In genomic region chr2:219293736-219294201, GRCh38 we compare ENCODE assay signal across 12 cellular contexts. TPM values are rescaled to one million over a fixed set of nuclear protein-coding genes. Genes with fewer than 3 reads are reported as not detected.
DNase-seq lines count a peak whose midpoint lies in the region; TF ChIP-seq lines count a peak whose summit lies in the region.
"Had no signal": no experiment of that assay in that cellular context is flagged by ENCODE, and none has a peak within 500 bp of the region (broad histone marks: within the 10 kb centered on the region; RNA-seq: fewer than 3 reads in every experiment).

No MANE protein-coding gene starts in this region.

- DNase-seq in CD8-positive, alpha-beta memory T cell: no peak
- DNase-seq in dorsolateral prefrontal cortex (peak in 3 of 10 donors; percentile 8 to 43 (median 38)), posterior vena cava (ENCODE audit: low spot score) (peak; percentile 71), SK-N-SH (no peak), cortex of kidney (lab: John Stamatoyannopoulos, UW) (no peak), kidney glomerular epithelial cell (lab: John Stamatoyannopoulos, UW) (no peak)
- DNase-seq in stimulated activated CD4-positive, alpha-beta T cell treated with anti-CD3 and anti-CD28 coated beads, Interleukin-1b, Interleukin-23, amount 100 ng/mL, for 48 hours: no peak
- DNase-seq: brain microvascular endothelial cell, KBM-7 had no signal

- H4K20me1 ChIP-seq in Loucy (ENCODE audit: insufficient read depth, low read length, poor library complexity, severe bottlenecking) (no peaks in the 10 kb centered on the region), SK-N-SH (ENCODE audit: insufficient read depth) (no peaks in the 10 kb centered on the region)

- no peaks in the 10 kb centered on the region for H3K36me3 ChIP-seq in CD8-positive, alpha-beta memory T cell (ENCODE audit: insufficient read depth, low read length)
- H3K36me3 ChIP-seq in Loucy (ENCODE audit: insufficient read depth, low read length) (no peaks in the 10 kb centered on the region), SK-N-SH (replicated peaks in 1 of 2; ENCODE audit: control insufficient read depth in 1 of 2, insufficient read depth in 2 of 2, low read length in 1 of 2) (no peaks in the 10 kb centered on the region)
- H3K36me3 ChIP-seq: brain microvascular endothelial cell had no signal

- peaks cover under 1 to 1% of the 10 kb centered on the region in 2 donors for H3K27me3 Mint-ChIP-seq in CD8-positive, alpha-beta memory T cell

- no peak overlapping the region for H2AFZ ChIP-seq in Loucy (ENCODE audit: low read length)
- H2AFZ ChIP-seq in SK-N-SH (ENCODE audit: low read depth): no peak overlapping the region

- peak overlapping the region in 6 of 7 donors; percentile 16 to 79 (median 58) for H3K4me3 Mint-ChIP-seq in CD8-positive, alpha-beta memory T cell

- no peaks in the 10 kb centered on the region for H3K36me3 Mint-ChIP-seq in CD8-positive, alpha-beta memory T cell

- H3F3A ChIP-seq in Loucy (ENCODE audit: low read depth) (no peaks in the 10 kb centered on the region), SK-N-SH (replicated peaks; ENCODE audit: insufficient read depth) (peaks cover 12% of the 10 kb centered on the region)

- no peaks in the 10 kb centered on the region for H3K27me3 ChIP-seq in CD8-positive, alpha-beta memory T cell (ENCODE audit: insufficient read depth, low read length, poor library complexity, severe bottlenecking)
- H3K27me3 ChIP-seq in Loucy (ENCODE audit: insufficient read depth, low read length, poor library complexity, severe bottlenecking) (no peaks in the 10 kb centered on the region), dorsolateral prefrontal cortex (no peaks in the 10 kb centered on the region), SK-N-SH (ENCODE audit: insufficient read depth) (no peaks in the 10 kb centered on the region)
- H3K27me3 ChIP-seq: brain microvascular endothelial cell had no signal

- TF ChIP-seq EP300 in SK-N-SH (IDR thresholded peaks at IDR 0.05; ENCODE audit: borderline replicate concordance in 1 of 2, low read depth in 1 of 2, low read length in 1 of 2): no peak

- POLR2A ChIA-PET in CD8-positive, alpha-beta memory T cell (lab: Charles Lee): interaction anchor here (0.6 to 2.3 kb wide), 4 partner anchors 9 to 117 kb away, joined by 4 to 24 read pairs (median 8); partner anchors contain the start of genes CNPPD1 and DNAJB2
- POLR2A ChIA-PET in SK-N-SH (lab: Yijun Ruan, JAX): interaction anchor here (1.7 kb wide), 1 partner anchor 14 kb away, joined by 6 read pairs; the partner anchor contains the start of gene DNAJB2

- WGBS in SK-N-SH (ENCODE audit: low lambda C conversion rate): 89% methylated on average over 5 of the region's 5 CpGs

- TF ChIP-seq CTCF in Loucy (conservative IDR thresholded peaks at IDR 0.05; ENCODE audit: low read length) (no peak), dorsolateral prefrontal cortex (IDR thresholded peaks at IDR 0.05 in 54 of 56, conservative IDR thresholded peaks at IDR 0.05 in 2 of 56; ENCODE audit: low read depth in 1 of 56, partially characterized antibody in 56 of 56) (no peak), SK-N-SH (IDR thresholded peaks at IDR 0.05) (no peak)

- intact Hi-C loops in dorsolateral prefrontal cortex (cut with DNase I): loop anchor here (1.0 to 5.0 kb wide), 4 partner anchors 15 to 66 kb away; partner anchors contain the start of genes ANKZF1 (in 1 of the 2), ATG9A (in 1 of the 2), DNAJB2 (in 1 of the 2) and TUBA4A (in 1 of the 2)
- intact Hi-C loops in posterior vena cava (cut with DNase I): loop anchor here in 1 of 2 donors (2.0 kb wide), 1 partner anchor 15 kb away; the partner anchor contains the start of gene DNAJB2

- H3K4me2 ChIP-seq in Loucy (ENCODE audit: low read depth, low read length, poor library complexity, severe bottlenecking): peak overlapping the region; percentile 66
- H3K4me2 ChIP-seq in SK-N-SH: no peak overlapping the region

- no peak overlapping the region for H3K4me3 ChIP-seq in CD8-positive, alpha-beta memory T cell (ENCODE audit: low read length)
- H3K4me3 ChIP-seq in Loucy (ENCODE audit: low read length, poor library complexity, severe bottlenecking): peak overlapping the region; percentile 81
- H3K4me3 ChIP-seq in dorsolateral prefrontal cortex: peak overlapping the region in 19 of 59 donors; percentile 45 to 74 (median 63)
- no peak overlapping the region for H3K4me3 ChIP-seq in SK-N-SH (ENCODE audit: low read depth in 2 of 2, low read length in 1 of 2)

- peak overlapping the region; percentile 72 for H3K9ac ChIP-seq in Loucy (ENCODE audit: low read depth, low read length, poor library complexity, severe bottlenecking)
- no peak overlapping the region for H3K9ac ChIP-seq in SK-N-SH

- H3K4me1 ChIP-seq in CD8-positive, alpha-beta memory T cell (ENCODE audit: insufficient read depth, low read length): peaks cover 18% of the 10 kb centered on the region
- peaks cover 10% of the 10 kb centered on the region for H3K4me1 ChIP-seq in Loucy (ENCODE audit: insufficient read depth, low read length, poor library complexity, severe bottlenecking)
- H3K4me1 ChIP-seq in SK-N-SH (ENCODE audit: control insufficient read depth in 1 of 2, insufficient read depth in 2 of 2, low read depth in 1 of 2, low read length in 1 of 2): peaks cover 8% of the 10 kb centered on the region in 2 experiments; a peak in 1 of 4 replicates

- no peak overlapping the region for H3K27ac ChIP-seq in CD8-positive, alpha-beta memory T cell (ENCODE audit: low read depth, low read length)
- H3K27ac ChIP-seq in dorsolateral prefrontal cortex (peak overlapping the region in 56 of 59 donors; percentile 26 to 100 (median 91)), SK-N-SH (ENCODE audit: low read depth in 2 of 2, low read length in 1 of 2) (no peak overlapping the region)
- H3K27ac ChIP-seq: brain microvascular endothelial cell had no signal

- no peaks in the 10 kb centered on the region for H3K9me3 Mint-ChIP-seq in CD8-positive, alpha-beta memory T cell

- peaks cover 10 to 18% (median 16%) of the 10 kb centered on the region in 3 donors for H3K4me1 Mint-ChIP-seq in CD8-positive, alpha-beta memory T cell

- H3K79me2 ChIP-seq in Loucy (ENCODE audit: insufficient read depth, low read length) (no peaks in the 10 kb centered on the region), SK-N-SH (ENCODE audit: insufficient read depth) (no peaks in the 10 kb centered on the region)

- H3K9me2 ChIP-seq in Loucy (replicated peaks; ENCODE audit: low read depth, low read length) (no peaks in the 10 kb centered on the region), SK-N-SH (no peaks in the 10 kb centered on the region)

- peak overlapping the region in 6 of 8 donors; percentile 67 to 93 (median 86) for H3K27ac Mint-ChIP-seq in CD8-positive, alpha-beta memory T cell

- H3K9me3 ChIP-seq in CD8-positive, alpha-beta memory T cell (ENCODE audit: low read length): no peaks in the 10 kb centered on the region
- no peaks in the 10 kb centered on the region for H3K9me3 ChIP-seq in Loucy (ENCODE audit: insufficient read depth, low read depth, low read length)
- H3K9me3 ChIP-seq in SK-N-SH: no peaks in the 10 kb centered on the region

- CTCF ChIA-PET in CD8-positive, alpha-beta memory T cell (lab: Charles Lee): interaction anchor here (0.9 to 7.4 kb wide), 15 partner anchors 14 to 236 kb away, joined by 3 to 258 read pairs (median 17); partner anchors contain the start of genes ABCB6, ANKZF1, ATG9A and CNPPD1
- CTCF ChIA-PET in SK-N-SH (lab: Yijun Ruan, JAX): interaction anchor here (0.6 to 9.0 kb wide), 21 partner anchors 11 to 606 kb away, joined by 3 to 312 read pairs (median 11); partner anchors contain the start of genes ANKZF1, ATG9A, CNPPD1 and DNAJB2

- TF ChIP-seq RAD21 in SK-N-SH (IDR thresholded peaks at IDR 0.05; ENCODE audit: low read length): no peak

TF ChIP-seq in SK-N-SH, 30 proteins besides CTCF, POLR2A, EP300 and RAD21 (continues in another document):
- TF ChIP-seq FOSL2 (IDR thresholded peaks at IDR 0.05; ENCODE audit: borderline replicate concordance, low read depth) (no peak), ELF1 (IDR thresholded peaks at IDR 0.05) (no peak), GABPA (IDR thresholded peaks at IDR 0.05; ENCODE audit: low read depth) (no peak), SMC3 (IDR thresholded peaks at IDR 0.05; ENCODE audit: low read depth, low read length) (no peak)

RNA-seq across cellular contexts. Expression of gene DNAJB2, which starts 14.6 kb away (rescaled TPM):
- total RNA-seq in CD8-positive, alpha-beta memory T cell: 10 to 100 TPM; 48.5 to 56.4 TPM
- 5.9 TPM for polyA plus RNA-seq in CD8-positive, alpha-beta memory T cell
- total RNA-seq in dorsolateral prefrontal cortex (100 to 1,000 TPM; 197 to 638 (median 283) TPM), posterior vena cava (10 to 100 TPM; 42.0 to 45.7 TPM)
- 37.2 and 39.9 TPM in 2 replicates for polyA plus RNA-seq in SK-N-SH (2012; rRNA removed)
- 20.7 and 26.2 TPM in 2 replicates for polyA plus RNA-seq in SK-N-SH (2012; cell fraction: cytosol; rRNA removed)
- polyA plus RNA-seq in SK-N-SH (2012; cell fraction: nucleus; rRNA removed): 78.9 and 81.0 TPM in 2 replicates

RNA-seq across cellular contexts. Expression of gene PTPRN, which starts 15.4 kb away (rescaled TPM):
- total RNA-seq in CD8-positive, alpha-beta memory T cell: under 1 TPM in 1 of 2 experiments, not detected in 1; 0.11 TPM
- polyA plus RNA-seq in CD8-positive, alpha-beta memory T cell: not detected
- 100 to 1,000 TPM in 119 of 120 experiments, 10 to 100 TPM in 1; 85.5 to 353 (median 259) TPM for total RNA-seq in dorsolateral prefrontal cortex
- total RNA-seq in posterior vena cava: not detected
- polyA plus RNA-seq in SK-N-SH (2012; rRNA removed): 7.4 and 9.5 TPM in 2 replicates
- polyA plus RNA-seq in SK-N-SH (2012; cell fraction: cytosol; rRNA removed): 3.9 and 6.3 TPM in 2 replicates
- 12.9 and 14.4 TPM in 2 replicates for polyA plus RNA-seq in SK-N-SH (2012; cell fraction: nucleus; rRNA removed)
- total RNA-seq: T-helper 2 cell treated with Interferon-gamma antibody and Interleukin-4, amounts not matched to agents 100 ng/mL and 5 ng/mL, for 36 hours had no signal

RNA-seq across cellular contexts. Expression of gene RESP18, which starts 38.8 kb away (rescaled TPM):
- not detected for total RNA-seq in CD8-positive, alpha-beta memory T cell
- not detected for polyA plus RNA-seq in CD8-positive, alpha-beta memory T cell
- total RNA-seq in dorsolateral prefrontal cortex: 1 to 10 TPM in 88 of 120 experiments, under 1 TPM in 12, not detected in 20; 0.72 to 5.7 (median 1.9) TPM
- not detected for total RNA-seq in posterior vena cava
- polyA plus RNA-seq in SK-N-SH (2012; rRNA removed): not detected in 2 replicates
- not detected in 2 replicates for polyA plus RNA-seq in SK-N-SH (2012; cell fraction: cytosol; rRNA removed)
- polyA plus RNA-seq in SK-N-SH (2012; cell fraction: nucleus; rRNA removed): not detected in 2 replicates
- total RNA-seq: Daoy; T-helper 2 cell treated with Interferon-gamma antibody and Interleukin-4, amounts not matched to agents 100 ng/mL and 5 ng/mL, for 36 hours had no signal

RNA-seq across cellular contexts. Expression of gene TUBA4A, which starts 40.1 kb away (rescaled TPM):
- total RNA-seq in CD8-positive, alpha-beta memory T cell: 100 to 1,000 TPM; 175 to 178 TPM
- 234 TPM for polyA plus RNA-seq in CD8-positive, alpha-beta memory T cell
- total RNA-seq in dorsolateral prefrontal cortex: 100 to 1,000 TPM in 118 of 120 experiments, 10 to 100 TPM in 2; 85.5 to 377 (median 243) TPM
- total RNA-seq in posterior vena cava: 10 to 100 TPM; 25.6 to 25.9 TPM
- polyA plus RNA-seq in SK-N-SH (2012; rRNA removed): 4.8 and 6.2 TPM in 2 replicates
- 1.9 and 3.1 TPM in 2 replicates for polyA plus RNA-seq in SK-N-SH (2012; cell fraction: cytosol; rRNA removed)
- 11.1 and 21.1 TPM in 2 replicates for polyA plus RNA-seq in SK-N-SH (2012; cell fraction: nucleus; rRNA removed)

RNA-seq across cellular contexts. Expression of gene TUBA4B, which starts 40.7 kb away (rescaled TPM):
- total RNA-seq in CD8-positive, alpha-beta memory T cell: not detected
- not detected for polyA plus RNA-seq in CD8-positive, alpha-beta memory T cell
- total RNA-seq in dorsolateral prefrontal cortex: under 1 TPM in 7 of 120 experiments, not detected in 113; 0.36 to 0.56 (median 0.42) TPM
- not detected for total RNA-seq in posterior vena cava
- polyA plus RNA-seq in SK-N-SH (2012; rRNA removed): 0.03 TPM in 1 of 2 replicates, not detected in the other
- polyA plus RNA-seq in SK-N-SH (2012; cell fraction: cytosol; rRNA removed): not detected in 2 replicates
- polyA plus RNA-seq in SK-N-SH (2012; cell fraction: nucleus; rRNA removed): not detected in 2 replicates
- total RNA-seq: Daoy; T-helper 2 cell treated with Interferon-gamma antibody and Interleukin-4, amounts not matched to agents 100 ng/mL and 5 ng/mL, for 36 hours had no signal

Comparison
In these comparisons a context has a peak if more than half of its experiments do, and no peak if none do; other contexts are left out.
1. H3K27ac ChIP-seq: peak in dorsolateral prefrontal cortex (56 of 59); none in CD8-positive, alpha-beta memory T cell (single experiment) and SK-N-SH (0 of 2).
2. RNA of gene PTPRN, which starts 15.4 kb away (total RNA-seq): 85.5 to 353 TPM in dorsolateral prefrontal cortex; not detected in posterior vena cava and 0.11 TPM in CD8-positive, alpha-beta memory T cell; every median in the first group is over 10 times any median in the second.